Comparison of ENCODE assay signal across 1 cellular context in genomic region chr6:134446228-134446848, GRCh38.
TF ChIP-seq lines count a peak whose summit lies in the region.

No MANE protein-coding gene starts in this region.

TF ChIP-seq in SK-N-SH, 30 proteins besides CTCF, POLR2A, EP300 and RAD21 (continued from another document):
- TF ChIP-seq IRF3 (IDR thresholded peaks at IDR 0.05; ENCODE audit: low read depth, low read length) (no peak), MAX (IDR thresholded peaks at IDR 0.05; ENCODE audit: low read depth) (no peak), SIN3A (IDR thresholded peaks at IDR 0.05; ENCODE audit: borderline replicate concordance, low read depth, low read length) (no peak), POLR2AphosphoS5 (IDR thresholded peaks at IDR 0.05; ENCODE audit: low read depth, low read length) (no peak), TEAD4 (IDR thresholded peaks at IDR 0.05; ENCODE audit: borderline replicate concordance, insufficient read depth) (no peak), GATA2 (CRISPR knock-in tag; IDR thresholded peaks at IDR 0.05) (no peak)
